In genomic region chr3:128863560-128863959, GRCh38 we compare ENCODE assay signal across 13 cellular contexts. TPM values are rescaled to one million over a fixed set of nuclear protein-coding genes. Genes with fewer than 3 reads are reported as not detected.
A peak's percentile ranks its signal among the peaks of the same experiment; 100 is the strongest.
DNase-seq lines count a peak whose midpoint lies in the region; ATAC-seq, FAIRE-seq and TF ChIP-seq lines count a peak whose summit lies in the region.
"Had no signal": no experiment of that assay in that cellular context is flagged by ENCODE, and none has a peak within 500 bp of the region (broad histone marks: within the 10 kb centered on the region; RNA-seq: fewer than 3 reads in every experiment).

No MANE protein-coding gene starts in this region.

- no peak overlapping the region for H2BK120ac ChIP-seq in H1 (replicated peaks; ENCODE audit: low read depth, low read length)

- H3K79me2 ChIP-seq in H1 (ENCODE audit: control insufficient read depth in 1 of 2, insufficient read depth in 2 of 2, low read length in 2 of 2): no peaks in the 10 kb centered on the region

- no peak overlapping the region for H4K91ac ChIP-seq in H1 (replicated peaks; ENCODE audit: insufficient read length, low read length)

- ATAC-seq in heart right ventricle (no peak), heart left ventricle (no peak), HG02981 (IDR thresholded peaks at IDR 0.05; ENCODE audit: unreplicated experiment) (no peak)
- ATAC-seq: activated T-cell treated with anti-CD3 and anti-CD28 coated beads, Interleukin-2, amount 50 U/mL, for 4 hours; stimulated activated naive CD8-positive, alpha-beta T cell treated with anti-CD3 and anti-CD28 coated beads, Interleukin-15, amount 100 ng/mL, for 72 hours had no signal

- intact Hi-C loops in heart right ventricle (cut with DNase I) (no loop called here), heart left ventricle (cut with DNase I) (no loop called here), testis (cut with DNase I; ENCODE audit: low total_unique reads) (no loop called here)

- H4K20me1 ChIP-seq in H1 (replicated peaks in 1 of 2; ENCODE audit: control insufficient read depth in 1 of 2, insufficient read depth in 2 of 2, low read length in 2 of 2): no peaks in the 10 kb centered on the region

- no peak overlapping the region for H3K4me2 ChIP-seq in H1 (ENCODE audit: insufficient read depth in 1 of 2, low read depth in 2 of 2, low read length in 2 of 2)

- no peak for FAIRE-seq in H1 (lab: Jason Lieb, UNC)

- no peak overlapping the region for H3K4ac ChIP-seq in H1 (replicated peaks; ENCODE audit: insufficient read length, low read depth, low read length)

- peaks cover 0 to 3% of the 10 kb centered on the region in 2 donors for H3K27me3 Mint-ChIP-seq in CD8-positive, alpha-beta memory T cell
- H3K27me3 Mint-ChIP-seq: stimulated activated naive CD8-positive, alpha-beta T cell treated with anti-CD3 and anti-CD28 coated beads, Interleukin-15, amount 100 ng/mL, for 72 hours had no signal

- H3K23ac ChIP-seq in H1 (ENCODE audit: insufficient read length): no peak overlapping the region

- CTCF ChIA-PET in H1 (lab: Charles Lee; ENCODE audit: partially characterized antibody): interaction anchor here (0.6 to 7.0 kb wide), 9 partner anchors 8 to 172 kb away, joined by 3 to 42 read pairs (median 3); partner anchors contain the start of gene ACAD9
- CTCF ChIA-PET in CD8-positive, alpha-beta memory T cell (lab: Charles Lee): interaction anchor here (1.7 kb wide), 1 partner anchor 12 kb away, joined by 4 read pairs; no protein-coding TSS in a partner anchor

- H3K27me3 ChIP-seq in heart right ventricle (no peaks in the 10 kb centered on the region), heart left ventricle (no peaks in the 10 kb centered on the region), H1 (replicated peaks in 1 of 4; ENCODE audit: control insufficient read depth in 3 of 4, extremely low read depth in 1 of 4, insufficient read depth in 3 of 4, low read length in 3 of 4) (no peaks in the 10 kb centered on the region), testis (no peaks in the 10 kb centered on the region)
- no peaks in the 10 kb centered on the region for H3K27me3 ChIP-seq in CD8-positive, alpha-beta memory T cell (ENCODE audit: insufficient read depth, low read length, poor library complexity, severe bottlenecking)

- no peak overlapping the region for H2AFZ ChIP-seq in H1 (ENCODE audit: low read length)

- peak in 5 of 9 donors; percentile 17 to 34 (median 23) for TF ChIP-seq CTCF in heart right ventricle (IDR thresholded peaks at IDR 0.05)
- TF ChIP-seq CTCF in heart left ventricle (IDR thresholded peaks at IDR 0.05): peak in 6 of 12 donors; percentile 6 to 31 (median 14)
- TF ChIP-seq CTCF in NB4 (IDR thresholded peaks at IDR 0.05; ENCODE audit: low read depth, low read length): peak; percentile 53
- peak; percentile 41 to 66 (median 64) for TF ChIP-seq CTCF in H1 (IDR thresholded peaks at IDR 0.05; ENCODE audit: control extremely low read depth in 1 of 3, insufficient read depth in 1 of 3, low read depth in 1 of 3, low read length in 3 of 3)
- no peak for TF ChIP-seq CTCF in testis (IDR thresholded peaks at IDR 0.05)

- H3K56ac ChIP-seq in H1 (replicated peaks; ENCODE audit: insufficient read length, low read depth, low read length): no peak overlapping the region

- H3K4me3 Mint-ChIP-seq in CD8-positive, alpha-beta memory T cell: no peak overlapping the region
- H3K4me3 Mint-ChIP-seq: activated T-cell treated with anti-CD3 and anti-CD28 coated beads, Interleukin-2, amount 50 U/mL, for 4 hours; stimulated activated naive CD8-positive, alpha-beta T cell treated with anti-CD3 and anti-CD28 coated beads, Interleukin-15, amount 100 ng/mL, for 72 hours; T-helper 2 cell treated with Interferon-gamma antibody and Interleukin-4, amounts not matched to agents 5 μg/mL and 100 μg/mL, for 36 hours had no signal

- POLR2A ChIA-PET in H1 (lab: Charles Lee; ENCODE audit: partially characterized antibody): interaction anchor here (1.0 kb wide), 1 partner anchor 16 kb away, joined by 3 read pairs; no protein-coding TSS in a partner anchor
- POLR2A ChIA-PET in CD8-positive, alpha-beta memory T cell (lab: Charles Lee): interaction anchor here (0.6 kb wide), 1 partner anchor 200 kb away, joined by 4 read pairs; no protein-coding TSS in a partner anchor

- H3K4me1 Mint-ChIP-seq in CD8-positive, alpha-beta memory T cell: no peaks in the 10 kb centered on the region

- H3K36me3 Mint-ChIP-seq in CD8-positive, alpha-beta memory T cell: peaks cover 2 to 26% (median 3%) of the 10 kb centered on the region in 3 donors

- H3K27ac Mint-ChIP-seq in CD8-positive, alpha-beta memory T cell: no peak overlapping the region
- H3K27ac Mint-ChIP-seq: T-helper 2 cell treated with Interferon-gamma antibody and Interleukin-4, amounts not matched to agents 5 μg/mL and 100 μg/mL, for 36 hours had no signal

- H3K4me1 ChIP-seq in heart right ventricle: peaks cover 0 to 18% (median 12%) of the 10 kb centered on the region in 9 donors
- H3K4me1 ChIP-seq in heart left ventricle: peaks cover 0 to 15% (median 10%) of the 10 kb centered on the region in 12 donors
- H3K4me1 ChIP-seq in H1 (replicated peaks in 1 of 4; ENCODE audit: control insufficient read depth in 3 of 4, insufficient read depth in 4 of 4, low read length in 3 of 4): peaks cover 0 to 6% (median 0%) of the 10 kb centered on the region in 4 experiments; a peak in 1 of 7 replicates
- peaks cover 18% of the 10 kb centered on the region for H3K4me1 ChIP-seq in testis
- H3K4me1 ChIP-seq in CD8-positive, alpha-beta memory T cell (ENCODE audit: insufficient read depth, low read length): no peaks in the 10 kb centered on the region

- H3K36me3 ChIP-seq in heart right ventricle: no peaks in the 10 kb centered on the region
- no peaks in the 10 kb centered on the region for H3K36me3 ChIP-seq in heart left ventricle
- no peaks in the 10 kb centered on the region; a peak in 1 of 8 replicates for H3K36me3 ChIP-seq in H1 (ENCODE audit: control insufficient read depth in 2 of 4, insufficient read depth in 4 of 4, low read length in 3 of 4)
- H3K36me3 ChIP-seq in testis (ENCODE audit: low read depth, missing control alignments): no peaks in the 10 kb centered on the region
- no peaks in the 10 kb centered on the region for H3K36me3 ChIP-seq in CD8-positive, alpha-beta memory T cell (ENCODE audit: insufficient read depth, low read length)

- H3K4me3 ChIP-seq in heart right ventricle (no peak overlapping the region), heart left ventricle (no peak overlapping the region), NB4 (ENCODE audit: low read depth, low read length) (no peak overlapping the region), H1 (ENCODE audit: extremely low read depth in 1 of 4, insufficient read depth in 2 of 4, low read depth in 3 of 4, low read length in 4 of 4) (no peak overlapping the region), testis (no peak overlapping the region)
- no peak overlapping the region for H3K4me3 ChIP-seq in CD8-positive, alpha-beta memory T cell (ENCODE audit: low read length)

- no peak overlapping the region for H2BK12ac ChIP-seq in H1 (ENCODE audit: low read depth, low read length)

- H3K27ac ChIP-seq in heart right ventricle (no peak overlapping the region), heart left ventricle (no peak overlapping the region), H1 (ENCODE audit: low read depth, low read length) (no peak overlapping the region), testis (peak overlapping the region in 1 of 2 donors; percentile 44)
- H3K27ac ChIP-seq in CD8-positive, alpha-beta memory T cell (ENCODE audit: low read depth, low read length): no peak overlapping the region

- no peak overlapping the region for H3K9ac ChIP-seq in H1 (replicated peaks in 1 of 4; ENCODE audit: extremely low read depth in 1 of 4, low read depth in 3 of 4, low read length in 3 of 4)

- H3K9me3 ChIP-seq in heart right ventricle (peaks cover 0 to 31% (median 17%) of the 10 kb centered on the region in 11 donors), heart left ventricle (peaks cover 0 to 24% (median 20%) of the 10 kb centered on the region in 12 donors), H1 (ENCODE audit: insufficient read depth in 2 of 2, low read depth in 1 of 2, low read length in 1 of 2) (peaks cover 24 to 30% of the 10 kb centered on the region in 2 experiments), testis (no peaks in the 10 kb centered on the region)
- peaks cover 22% of the 10 kb centered on the region for H3K9me3 ChIP-seq in CD8-positive, alpha-beta memory T cell (ENCODE audit: low read length)

- H2BK15ac ChIP-seq in H1 (ENCODE audit: low read length): no peak overlapping the region

- H2BK5ac ChIP-seq in H1 (ENCODE audit: low read depth, low read length): no peak overlapping the region

- H3K23me2 ChIP-seq in H1 (ENCODE audit: low read depth, low read length): no peaks in the 10 kb centered on the region

- no peaks in the 10 kb centered on the region for H3K79me1 ChIP-seq in H1 (ENCODE audit: low read depth, low read length)

- TF ChIP-seq EP300 in H1 (IDR thresholded peaks at IDR 0.05; ENCODE audit: borderline replicate concordance in 1 of 2, low read depth in 2 of 2, low read length in 2 of 2): no peak

- no peak overlapping the region for H3K18ac ChIP-seq in H1 (ENCODE audit: extremely low read depth, low read length)

- no peak overlapping the region for H3K14ac ChIP-seq in H1 (ENCODE audit: insufficient read length)

- no peak overlapping the region for H4K8ac ChIP-seq in H1 (ENCODE audit: extremely low read depth, insufficient read depth, low read length)

- H2AK5ac ChIP-seq in H1 (ENCODE audit: low read depth, low read length): no peak overlapping the region

- TF ChIP-seq RAD21 in H1 (IDR thresholded peaks at IDR 0.05 in 1 of 2, conservative IDR thresholded peaks at IDR 0.05 in 1 of 2; ENCODE audit: low read depth in 2 of 2, low read length in 2 of 2): peak; percentile 33 to 44

- TF ChIP-seq POLR2A in heart left ventricle (IDR thresholded peaks at IDR 0.05): no peak
- no peak for TF ChIP-seq POLR2A in NB4 (IDR thresholded peaks at IDR 0.05; ENCODE audit: extremely low read depth, insufficient read length)
- no peak for TF ChIP-seq POLR2A in H1 (IDR thresholded peaks at IDR 0.05; ENCODE audit: control extremely low read depth in 1 of 2, low read depth in 2 of 2, low read length in 2 of 2)
- TF ChIP-seq POLR2A in testis (IDR thresholded peaks at IDR 0.05): no peak

- H3K9me3 Mint-ChIP-seq in CD8-positive, alpha-beta memory T cell: peaks cover 11 to 28% (median 23%) of the 10 kb centered on the region in 5 donors

- H4K5ac ChIP-seq in H1 (ENCODE audit: insufficient read length, low read depth, low read length): no peak overlapping the region

- WGBS in heart right ventricle, 2 donors: 64 to 73% methylated on average over 3 of the region's 3 CpGs
- 40 to 82% (median 67%) methylated on average over 1 to 3 of the region's 3 CpGs for WGBS in heart left ventricle, 4 donors
- WGBS in H1 (ENCODE audit: extremely low coverage in 1 of 2, insufficient coverage in 1 of 2, insufficient read length in 1 of 2, insufficient replicate concordance in 2 of 2, low coverage in 1 of 2, low lambda C conversion rate in 2 of 2, missing lambda C conversion rate in 1 of 2), 2 experiments: 77% methylated on average over 3 of the region's 3 CpGs; no CpG with 5 or more reads in 1 of the 2 experiments
- 58 to 69% methylated on average over 3 of the region's 3 CpGs for WGBS in testis, 2 donors

- DNase-seq in heart right ventricle (no peak), heart left ventricle (no peak), NB4 (ENCODE audit: low read depth) (peak; percentile 48), H1 (ENCODE audit: low read depth in 1 of 2, low spot score in 2 of 2) (peak in 1 of 2 experiments; percentile 54), testis (peak; percentile 30)
- DNase-seq in CD8-positive, alpha-beta memory T cell: no peak
- no peak for DNase-seq in activated CD8-positive, alpha-beta memory T cell treated with anti-CD3 and anti-CD28 coated beads, Interleukin-2, amount 50 U/mL, for 4 hours
- DNase-seq: activated T-cell treated with anti-CD3 and anti-CD28 coated beads, Interleukin-2, amount 50 U/mL, for 4 hours; cortex of kidney; NCI-H774 had no signal

- H2BK20ac ChIP-seq in H1 (ENCODE audit: low read length): no peak overlapping the region

RNA-seq across cellular contexts. Expression of gene ACAD9, which starts 15.9 kb away (rescaled TPM):
- total RNA-seq in heart right ventricle: 10 to 100 TPM; 34.8 to 45.9 (median 37.8) TPM
- polyA plus RNA-seq in heart right ventricle: 10 to 100 TPM; 20.8 to 36.5 TPM
- total RNA-seq in heart left ventricle: 10 to 100 TPM; 29.9 to 44.9 (median 36.7) TPM
- 10 to 100 TPM; 24.6 to 25.8 TPM for polyA plus RNA-seq in heart left ventricle
- 28.9 and 32.8 TPM in 2 replicates for total RNA-seq in H1 (2021; fragmentation: NEBNext Ultra II Directional; extraction: Animal tissue kit (Norgen Biotek cat#: 25700))
- polyA plus RNA-seq in H1 (2011; rRNA removed): 27.5 and 35.1 TPM in 2 replicates
- polyA plus RNA-seq in H1 (2011; cell fraction: cytosol; rRNA removed): 33.2 TPM
- 74.1 TPM for polyA plus RNA-seq in H1 (2011; cell fraction: nucleus; rRNA removed)
- 17.7 to 25.6 TPM (median 24.2 TPM) in 4 replicates for polyA plus RNA-seq in H1 (2012, experiment 1 of 2)
- 11.8 TPM for polyA plus RNA-seq in H1 (2012, experiment 2 of 2)
- 16.7 TPM for polyA plus RNA-seq in H1 (2013, experiment 1 of 2)
- polyA plus RNA-seq in H1 (2013, experiment 2 of 2): 17.5 TPM
- 36.4 and 37.2 TPM in 2 replicates for polyA minus RNA-seq in H1 (2011; rRNA and poly(A)+ RNA removed)
- polyA minus RNA-seq in H1 (2011; cell fraction: cytosol; rRNA and poly(A)+ RNA removed): 21.8 TPM
- polyA minus RNA-seq in H1 (2011; cell fraction: nucleus; rRNA and poly(A)+ RNA removed): 78.1 TPM
- 10 to 100 TPM; 80.4 to 80.6 TPM for total RNA-seq in testis
- polyA plus RNA-seq in testis (ENCODE audit: insufficient read depth, low read depth, low replicate concordance): 49.5 TPM
- total RNA-seq in CD8-positive, alpha-beta memory T cell: 10 to 100 TPM; 50.5 to 51.2 TPM
- polyA plus RNA-seq in CD8-positive, alpha-beta memory T cell: 19.8 TPM

Comparison
In these comparisons a context has a peak if more than half of its experiments do, and no peak if none do; other contexts are left out.
1. DNase-seq: peak in NB4 (single experiment) and testis (single experiment); none in heart right ventricle (0 of 2), heart left ventricle (0 of 5), CD8-positive, alpha-beta memory T cell (0 of 5) and activated CD8-positive, alpha-beta memory T cell treated with anti-CD3 and anti-CD28 coated beads, Interleukin-2, amount 50 U/mL, for 4 hours (single experiment).
2. CTCF ChIP-seq: peak in heart right ventricle (5 of 9), NB4 (single experiment) and H1 (3 of 3); none in testis (0 of 3).